ENCODE assay signal across 1 cellular context in genomic region chr3:48187579-48188265, GRCh38.
TF ChIP-seq lines count a peak whose summit lies in the region.

No MANE protein-coding gene starts in this region.

TF ChIP-seq in GM23338, 12 proteins besides CTCF, POLR2A, EP300 and RAD21 (continued from another document):
- TF ChIP-seq ZNF462 (CRISPR knock-in tag; IDR thresholded peaks at IDR 0.05): no peak
